Comparison of ENCODE assay signal across 29 cellular contexts in genomic region chr6:73064261-73064660, GRCh38.
"Had no signal": no experiment of that assay in that cellular context is flagged by ENCODE, and none has a peak within 500 bp of the region (broad histone marks: within the 10 kb centered on the region; RNA-seq: fewer than 3 reads in every experiment).

No MANE protein-coding gene starts in this region.

- H3K27me3 ChIP-seq: MG63, Peyer's patch had no signal

- DNase-seq: activated CD4-positive, alpha-beta T cell treated with anti-CD3 and anti-CD28 coated beads for 36 hours; activated CD4-positive, alpha-beta T cell treated with anti-CD3 and anti-CD28 coated beads, Interleukin-2, amount 10 ng/mL, durations not matched to agents 7 days and 5 days; activated CD4-positive, alpha-beta T cell treated with anti-CD3 and anti-CD28 coated beads, Interleukin-2, amount 50 U/mL, for 48 hours; activated CD8-positive, alpha-beta T cell treated with anti-CD3 and anti-CD28 coated beads, Interleukin-2, amount 10 ng/mL, durations not matched to agents 7 days and 5 days; activated gamma-delta T cell; activated naive CD4-positive, alpha-beta T cell treated with Interleukin-2 at 50 U/mL for 16 hours; activated T-cell treated with anti-CD3 and anti-CD28 coated beads, Interleukin-2, amount 50 U/mL, for 24 hours; anterior cingulate cortex; caudate nucleus; cerebellar nuclear complex; Kasumi-1; MG63; MV-4-11; NCI-H1092; NCI-H1436 treated with DMSO at 0.1 percent for 48 hours; NCI-H1694 treated with DMSO at 0.1 percent for 48 hours; NCI-H2029 treated with DMSO at 0.1 percent for 48 hours; NCI-H2107; NCI-H2171; NCI-H510A; NCI-H526; NCI-H748 treated with DMSO at 0.1 percent for 48 hours; NK-92 treated with Interleukin-12 subunit alpha and Interleukin-12 subunit beta, amount 100 ng/mL, for 24 hours; Peyer's patch; RPMI8226; SIG-M5 had no signal

- H3K4me1 ChIP-seq: Peyer's patch had no signal

- H3K36me3 ChIP-seq: MG63, Peyer's patch had no signal

- H3K4me3 ChIP-seq: MG63, Peyer's patch had no signal

- ATAC-seq: activated CD4-positive, alpha-beta T cell treated with anti-CD3 and anti-CD28 coated beads for 36 hours; activated CD4-positive, CD25-positive, alpha-beta regulatory T cell treated with anti-CD3 and anti-CD28 coated beads, Interleukin-2, amount 50 U/mL, for 24 hours; activated CD8-positive, alpha-beta T cell treated with anti-CD3 and anti-CD28 coated beads, Interleukin-2, amount 10 ng/mL, durations not matched to agents 7 days and 5 days; activated naive CD4-positive, alpha-beta T cell treated with anti-CD3 and anti-CD28 coated beads, Interleukin-2, amount 50 U/mL, for 72 hours; WTC11 had no signal

- H3K9me3 ChIP-seq: MG63, Peyer's patch had no signal
